ENCODE assay signal across 28 cellular contexts in the genomic region with DNA sequence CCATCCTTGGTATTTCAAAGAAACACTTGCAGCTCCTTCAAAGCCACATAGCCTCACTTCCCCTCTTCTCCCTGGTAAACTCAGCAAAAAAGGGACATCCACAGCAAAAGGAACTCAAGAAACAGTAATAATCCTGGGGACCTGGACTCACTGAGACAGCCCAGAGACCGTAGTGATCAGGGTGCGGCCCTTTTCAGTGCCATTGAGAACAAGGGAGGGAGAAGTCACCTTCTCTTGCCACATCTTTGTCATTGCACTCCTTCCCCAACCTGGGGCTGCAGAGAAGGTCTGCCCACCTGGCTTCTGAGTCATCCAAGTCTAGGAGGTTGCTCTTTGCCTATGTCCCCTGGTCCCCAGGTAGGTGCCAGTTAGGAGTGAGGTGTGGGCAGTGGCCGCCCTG.
"Had no signal": no experiment of that assay in that cellular context is flagged by ENCODE, and none has a peak within 500 bp of the region (broad histone marks: within the 10 kb centered on the region; RNA-seq: fewer than 3 reads in every experiment).

No MANE protein-coding gene starts in this region.

- H3K27me3 Mint-ChIP-seq: naive thymus-derived CD4-positive, alpha-beta T cell; type B pancreatic cell had no signal

- H3K4me3 ChIP-seq: dorsolateral prefrontal cortex, esophagus muscularis mucosa, gastroesophageal sphincter, heart left ventricle, hepatocyte, left lung, prostate gland, right atrium auricular region, sigmoid colon, testis, tibial artery had no signal

- H3K27ac ChIP-seq: dorsolateral prefrontal cortex, esophagus muscularis mucosa, foreskin keratinocyte, gastroesophageal sphincter, heart left ventricle, hepatocyte, left lung, prostate gland, right atrium auricular region, sigmoid colon, testis, tibial artery had no signal

- H3K4me1 Mint-ChIP-seq: endodermal cell; mesothelial cell of epicardium; nephron; stimulated activated effector memory CD8-positive, alpha-beta T cell treated with anti-CD3 and anti-CD28 coated beads, Interleukin-12 subunit alpha, Interleukin-12 subunit beta, amount 100 ng/mL, for 72 hours had no signal

- H3K4me1 ChIP-seq: foreskin keratinocyte, gastroesophageal sphincter, left lung, prostate gland, sigmoid colon, testis, tibial artery had no signal

- ATAC-seq: foreskin keratinocyte; gastroesophageal sphincter; heart left ventricle; left cardiac atrium; left lung; naive thymus-derived CD4-positive, alpha-beta T cell; stimulated activated effector memory CD8-positive, alpha-beta T cell treated with anti-CD3 and anti-CD28 coated beads, Interleukin-12 subunit alpha, Interleukin-12 subunit beta, amount 100 ng/mL, for 72 hours; stimulated activated naive CD8-positive, alpha-beta T cell treated with anti-CD3 and anti-CD28 coated beads, Interleukin-15, Interleukin-2, amounts not matched to agents 100 U/mL and 50 U/mL, for 24 hours had no signal

- H3K27ac Mint-ChIP-seq: mesothelial cell of epicardium; nephron; stimulated activated effector memory CD8-positive, alpha-beta T cell treated with anti-CD3 and anti-CD28 coated beads, Interleukin-12 subunit alpha, Interleukin-12 subunit beta, amount 100 ng/mL, for 72 hours; type B pancreatic cell had no signal

- H3K27me3 ChIP-seq: dorsolateral prefrontal cortex, esophagus muscularis mucosa, foreskin keratinocyte, gastroesophageal sphincter, heart left ventricle, hepatocyte, left lung, right atrium auricular region, sigmoid colon, testis, tibial artery had no signal

- H2AFZ ChIP-seq: hepatocyte had no signal

- H3K4me2 ChIP-seq: hepatocyte had no signal

- DNase-seq: dorsolateral prefrontal cortex; effector CD4-positive, alpha-beta T cell; endodermal cell; foreskin keratinocyte; heart left ventricle; left cardiac atrium; mesenchymal stem cell; naive thymus-derived CD4-positive, alpha-beta T cell; nucleus accumbens; sigmoid colon; stimulated activated CD4-positive, alpha-beta T cell treated with anti-CD3 and anti-CD28 coated beads, Interleukin-2, amount 100 ng/mL, for 24 hours; stimulated activated CD4-positive, alpha-beta T cell treated with anti-CD3 and anti-CD28 coated beads, Interleukin-4, amount 100 ng/mL, for 24 hours; stimulated activated naive CD8-positive, alpha-beta T cell treated with anti-CD3 and anti-CD28 coated beads, Interleukin-15, Interleukin-2, amounts not matched to agents 100 U/mL and 50 U/mL, for 24 hours; substantia nigra; testis; tibial artery had no signal

- H3K4me3 Mint-ChIP-seq: endodermal cell; mesothelial cell of epicardium; naive thymus-derived CD4-positive, alpha-beta T cell; nephron; stimulated activated effector memory CD8-positive, alpha-beta T cell treated with anti-CD3 and anti-CD28 coated beads, Interleukin-12 subunit alpha, Interleukin-12 subunit beta, amount 100 ng/mL, for 72 hours; type B pancreatic cell had no signal

- H3K9me3 Mint-ChIP-seq: endodermal cell; mesothelial cell of epicardium; nephron; stimulated activated effector memory CD8-positive, alpha-beta T cell treated with anti-CD3 and anti-CD28 coated beads, Interleukin-12 subunit alpha, Interleukin-12 subunit beta, amount 100 ng/mL, for 72 hours; type B pancreatic cell had no signal

- H3K9me3 ChIP-seq: esophagus muscularis mucosa, gastroesophageal sphincter, heart left ventricle, left lung, prostate gland, right atrium auricular region, sigmoid colon, testis, tibial artery had no signal

- FAIRE-seq: endothelial cell of umbilical vein, islet of Langerhans had no signal

- H3K79me2 ChIP-seq: hepatocyte had no signal
